ENCODE assay signal across 13 cellular contexts in genomic region chr3:182182531-182182968, GRCh38.
DNase-seq lines count a peak whose midpoint lies in the region; ATAC-seq, FAIRE-seq and TF ChIP-seq lines count a peak whose summit lies in the region.
"Had no signal": no experiment of that assay in that cellular context is flagged by ENCODE, and none has a peak within 500 bp of the region (broad histone marks: within the 10 kb centered on the region; RNA-seq: fewer than 3 reads in every experiment).

No MANE protein-coding gene starts in this region.

- peaks cover 21% of the 10 kb centered on the region for H3K4me1 ChIP-seq in keratinocyte (ENCODE audit: control insufficient read depth, extremely low read depth, insufficient read depth, low read length)

- peaks cover 13% of the 10 kb centered on the region in 2 donors for H3K9me3 Mint-ChIP-seq in natural killer cell
- peaks cover 2% of the 10 kb centered on the region for H3K9me3 Mint-ChIP-seq in CD4-positive, alpha-beta T cell
- H3K9me3 Mint-ChIP-seq: activated B cell treated with CpG ODN at 0.5 μM for 24 hours had no signal

- dilution Hi-C loops in keratinocyte (cut with MboI; ENCODE audit: extremely low pct_ligation_motif_present, low sequenced_read_pairs): no loop called here

- no peak overlapping the region for H3K4me3 Mint-ChIP-seq in natural killer cell
- H3K4me3 Mint-ChIP-seq in CD4-positive, alpha-beta T cell: no peak overlapping the region
- H3K4me3 Mint-ChIP-seq: activated B cell treated with CpG ODN at 0.5 μM for 24 hours; activated naive CD8-positive, alpha-beta T cell treated with anti-CD3 and anti-CD28 coated beads, Interleukin-2, amount 10 ng/mL, durations not matched to agents 7 days and 5 days; stimulated activated naive CD8-positive, alpha-beta T cell treated with anti-CD3 and anti-CD28 coated beads, Interleukin-15, Interleukin-2, amounts not matched to agents 100 ng/mL and 50 ng/mL, for 24 hours had no signal

- H2AFZ ChIP-seq in keratinocyte (ENCODE audit: control insufficient read depth, low read length): no peak overlapping the region

- no peaks in the 10 kb centered on the region for H3K9me1 ChIP-seq in keratinocyte (ENCODE audit: control insufficient read depth, extremely low read depth, insufficient read depth, low read length)

- no peak overlapping the region for H3K27ac Mint-ChIP-seq in natural killer cell
- H3K27ac Mint-ChIP-seq in CD4-positive, alpha-beta T cell: no peak overlapping the region
- H3K27ac Mint-ChIP-seq: activated B cell treated with CpG ODN at 0.5 μM for 24 hours; activated naive CD8-positive, alpha-beta T cell treated with anti-CD3 and anti-CD28 coated beads, Interleukin-2, amount 10 ng/mL, durations not matched to agents 7 days and 5 days; stimulated activated naive CD8-positive, alpha-beta T cell treated with anti-CD3 and anti-CD28 coated beads, Interleukin-15, Interleukin-2, amounts not matched to agents 100 ng/mL and 50 ng/mL, for 24 hours had no signal

- DNase-seq in NCI-H2171 (lab: John Stamatoyannopoulos, UW) (peak; percentile 86), keratinocyte (ENCODE audit: low read depth, low spot score) (peak; percentile 91), natural killer cell (no peak)
- DNase-seq in CD4-positive, alpha-beta T cell: no peak
- DNase-seq: activated B cell treated with CpG ODN at 0.5 μM for 24 hours; activated naive CD8-positive, alpha-beta T cell treated with anti-CD3 and anti-CD28 coated beads, Interleukin-2, amount 10 ng/mL, durations not matched to agents 7 days and 5 days had no signal

- no peak overlapping the region for H3K9ac ChIP-seq in keratinocyte (ENCODE audit: control insufficient read depth, extremely low read depth, insufficient read depth, low read length)

- peak overlapping the region; percentile 31 for H3K4me2 ChIP-seq in keratinocyte (ENCODE audit: control insufficient read depth, extremely low read depth, insufficient read depth, low read depth, low read length)

- CTCF ChIA-PET in CD4-positive, alpha-beta T cell (lab: Charles Lee): no interaction called here

- intact Hi-C loops in natural killer cell (cut with micrococcal nuclease): no loop called here
- intact Hi-C loops in CD4-positive, alpha-beta T cell (cut with DNase I, micrococcal nuclease): no loop called here

- H3K27ac ChIP-seq in keratinocyte (ENCODE audit: control insufficient read depth, insufficient read depth, low read length): peak overlapping the region; percentile 22
- no peak overlapping the region for H3K27ac ChIP-seq in CD4-positive, alpha-beta T cell (ENCODE audit: low read depth, low read length)
- H3K27ac ChIP-seq: skin epidermis had no signal

- no peaks in the 10 kb centered on the region for H4K20me1 ChIP-seq in keratinocyte (ENCODE audit: control insufficient read depth, extremely low read depth, insufficient read depth, low read length)

- no peaks in the 10 kb centered on the region for H3K36me3 Mint-ChIP-seq in natural killer cell
- H3K36me3 Mint-ChIP-seq in CD4-positive, alpha-beta T cell (ENCODE audit: low read depth): no peaks in the 10 kb centered on the region
- H3K36me3 Mint-ChIP-seq: activated naive CD8-positive, alpha-beta T cell treated with anti-CD3 and anti-CD28 coated beads, Interleukin-2, amount 10 ng/mL, durations not matched to agents 7 days and 5 days had no signal

- no peaks in the 10 kb centered on the region for H3K4me1 Mint-ChIP-seq in natural killer cell
- no peaks in the 10 kb centered on the region for H3K4me1 Mint-ChIP-seq in CD4-positive, alpha-beta T cell (ENCODE audit: low read depth)
- H3K4me1 Mint-ChIP-seq: activated B cell treated with CpG ODN at 0.5 μM for 24 hours; activated naive CD8-positive, alpha-beta T cell treated with anti-CD3 and anti-CD28 coated beads, Interleukin-2, amount 10 ng/mL, durations not matched to agents 7 days and 5 days had no signal

- H3K27me3 ChIP-seq in keratinocyte (ENCODE audit: control insufficient read depth, extremely low read depth, insufficient read depth, low read length): no peaks in the 10 kb centered on the region
- no peaks in the 10 kb centered on the region for H3K27me3 ChIP-seq in CD4-positive, alpha-beta T cell (ENCODE audit: control insufficient read depth, insufficient read depth, low read length)

- no peaks in the 10 kb centered on the region for H3K79me2 ChIP-seq in keratinocyte (ENCODE audit: control insufficient read depth, insufficient read depth, low read length)

- no peak overlapping the region for H3K4me3 ChIP-seq in keratinocyte (ENCODE audit: control insufficient read depth in 2 of 3, extremely low read depth in 1 of 3, insufficient read depth in 2 of 3, low read depth in 1 of 3, low read length in 3 of 3)
- H3K4me3 ChIP-seq: lung, skin epidermis had no signal

- H3K36me3 ChIP-seq in keratinocyte (ENCODE audit: control insufficient read depth in 2 of 2, extremely low read depth in 1 of 2, insufficient read depth in 2 of 2, low read length in 2 of 2): no peaks in the 10 kb centered on the region

- no peaks in the 10 kb centered on the region for H3K27me3 Mint-ChIP-seq in natural killer cell (ENCODE audit: low read depth in 2 of 2)
- H3K27me3 Mint-ChIP-seq in CD4-positive, alpha-beta T cell: no peaks in the 10 kb centered on the region
- H3K27me3 Mint-ChIP-seq: activated B cell treated with CpG ODN at 0.5 μM for 24 hours; activated naive CD8-positive, alpha-beta T cell treated with anti-CD3 and anti-CD28 coated beads, Interleukin-2, amount 10 ng/mL, durations not matched to agents 7 days and 5 days; stimulated activated naive CD8-positive, alpha-beta T cell treated with anti-CD3 and anti-CD28 coated beads, Interleukin-15, Interleukin-2, amounts not matched to agents 100 ng/mL and 50 ng/mL, for 24 hours had no signal

- peak; percentile 82 for ATAC-seq in GM18867 (IDR thresholded peaks at IDR 0.05; ENCODE audit: unreplicated experiment)
- peak; percentile 73 for ATAC-seq in HG02981 (IDR thresholded peaks at IDR 0.05; ENCODE audit: unreplicated experiment)
- ATAC-seq in HG03045 (IDR thresholded peaks at IDR 0.05; ENCODE audit: unreplicated experiment): no peak
- ATAC-seq in natural killer cell: no peak
- no peak for ATAC-seq in activated CD4-positive, CD25-positive, alpha-beta regulatory T cell treated with anti-CD3 and anti-CD28 coated beads, Interleukin-2, amount 50 U/mL, for 24 hours
- ATAC-seq in CD4-positive, alpha-beta T cell (ENCODE audit: poor library complexity): no peak

- POLR2A ChIA-PET in CD4-positive, alpha-beta T cell (lab: Charles Lee): no interaction called here

- no peaks in the 10 kb centered on the region for H3K9me3 ChIP-seq in keratinocyte (ENCODE audit: control insufficient read depth, low read depth, low read length)
- no peaks in the 10 kb centered on the region for H3K9me3 ChIP-seq in CD4-positive, alpha-beta T cell (ENCODE audit: control insufficient read depth, low read length)

- FAIRE-seq in keratinocyte (lab: Jason Lieb, UNC): peak; percentile 99

- TF ChIP-seq CTCF in keratinocyte (optimal IDR thresholded peaks at IDR 0.05 in 1 of 3, IDR thresholded peaks at IDR 0.05 in 1 of 3, conservative IDR thresholded peaks at IDR 0.05 in 1 of 3; ENCODE audit: extremely low read depth in 1 of 3, insufficient read depth in 2 of 3, low read length in 3 of 3): no peak
- no peak for TF ChIP-seq CTCF in natural killer cell (IDR thresholded peaks at IDR 0.05)
- TF ChIP-seq CTCF in CD4-positive, alpha-beta T cell (IDR thresholded peaks at IDR 0.05): no peak

Comparison
In these comparisons a context has a peak if more than half of its experiments do, and no peak if none do; other contexts are left out.
1. ATAC-seq: peak in GM18867 (single experiment) and HG02981 (single experiment); none in HG03045 (single experiment), natural killer cell (0 of 3), activated CD4-positive, CD25-positive, alpha-beta regulatory T cell treated with anti-CD3 and anti-CD28 coated beads, Interleukin-2, amount 50 U/mL, for 24 hours (0 of 2) and CD4-positive, alpha-beta T cell (single experiment).
2. DNase-seq: peak in NCI-H2171 (single experiment) and keratinocyte (single experiment); none in natural killer cell (single experiment) and CD4-positive, alpha-beta T cell (0 of 10).